20 cellular contexts compared by ENCODE assay signal in the genomic region with DNA sequence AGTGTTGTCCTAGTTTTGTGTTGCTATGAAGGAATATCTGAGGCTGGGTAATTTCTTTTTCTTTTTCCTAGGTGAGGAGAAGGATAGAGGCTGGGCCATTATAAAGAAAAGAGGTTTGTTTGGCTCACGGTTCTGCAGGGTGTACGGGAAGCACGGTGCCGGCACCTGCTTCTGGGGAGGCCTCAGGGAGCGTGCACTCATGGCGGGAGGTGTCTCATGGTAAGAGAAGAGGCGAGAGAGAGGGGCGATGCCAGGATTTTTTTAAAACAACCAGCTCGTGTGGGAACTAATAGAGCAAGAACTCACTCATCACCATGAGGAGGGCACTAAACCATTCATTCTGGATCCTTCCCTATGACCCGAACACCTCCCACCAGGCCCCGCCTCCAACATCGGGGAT. TPM values are rescaled to one million over a fixed set of nuclear protein-coding genes. Genes with fewer than 3 reads are reported as not detected.
"Had no signal": no experiment of that assay in that cellular context is flagged by ENCODE, and none has a peak within 500 bp of the region (broad histone marks: within the 10 kb centered on the region; RNA-seq: fewer than 3 reads in every experiment).

No MANE protein-coding gene starts in this region.

- H3K4me3 ChIP-seq: mucosa of descending colon, psoas muscle, stomach had no signal

- DNase-seq: activated CD4-positive, alpha-beta T cell treated with anti-CD3 and anti-CD28 coated beads, Interleukin-2, amount 50 U/mL, for 1 hour; activated CD4-positive, CD25-positive, alpha-beta regulatory T cell; activated naive CD4-positive, alpha-beta T cell treated with Interleukin-2 at 50 U/mL for 16 hours; activated T-cell treated with anti-CD3 and anti-CD28 coated beads, Interleukin-2, amount 50 U/mL, for 72 hours; amniotic stem cell; brain microvascular endothelial cell; cerebellar nuclear complex; dermis blood vessel endothelial cell; hippocampal formation; kidney glomerular epithelial cell; nucleus accumbens; psoas muscle; SIG-M5; stomach; T-helper 2 cell had no signal

- H3K9me3 Mint-ChIP-seq: activated T-cell treated with anti-CD3 and anti-CD28 coated beads, Interleukin-2, amount 50 U/mL, for 72 hours; naive thymus-derived CD8-positive, alpha-beta T cell had no signal

- H3K27ac ChIP-seq: brain microvascular endothelial cell, psoas muscle, stomach had no signal

- H3K36me3 Mint-ChIP-seq: naive thymus-derived CD8-positive, alpha-beta T cell had no signal

- H3K27ac Mint-ChIP-seq: activated T-cell treated with anti-CD3 and anti-CD28 coated beads, Interleukin-2, amount 50 U/mL, for 72 hours; naive thymus-derived CD8-positive, alpha-beta T cell had no signal

- H3K4me1 ChIP-seq: psoas muscle had no signal

- H3K4me3 Mint-ChIP-seq: activated T-cell treated with anti-CD3 and anti-CD28 coated beads, Interleukin-2, amount 50 U/mL, for 72 hours; naive thymus-derived CD8-positive, alpha-beta T cell had no signal

- H3K36me3 ChIP-seq: brain microvascular endothelial cell, stomach had no signal

- H3K9me3 ChIP-seq: mucosa of descending colon, psoas muscle, stomach had no signal

- ATAC-seq: activated T-cell treated with anti-CD3 and anti-CD28 coated beads, Interleukin-2, amount 50 U/mL, for 72 hours; mucosa of descending colon; naive thymus-derived CD8-positive, alpha-beta T cell; psoas muscle had no signal

RNA-seq across cellular contexts. Expression of a gene that starts 14.2 kb away (rescaled TPM):
- total RNA-seq: activated T-cell treated with anti-CD3 and anti-CD28 coated beads, Interleukin-2, amount 50 U/mL, for 72 hours; dermis blood vessel endothelial cell; epithelial cell of proximal tubule; lung microvascular endothelial cell; mucosa of descending colon; naive thymus-derived CD8-positive, alpha-beta T cell; psoas muscle; skeletal muscle tissue; stomach had no signal
- polyA plus RNA-seq: naive thymus-derived CD8-positive, alpha-beta T cell; psoas muscle; stomach had no signal

RNA-seq across cellular contexts. Expression of a gene that starts 37.4 kb away (rescaled TPM):
- total RNA-seq: dermis blood vessel endothelial cell; epithelial cell of proximal tubule; mucosa of descending colon; naive thymus-derived CD8-positive, alpha-beta T cell; psoas muscle; stomach had no signal
- polyA plus RNA-seq: psoas muscle had no signal

RNA-seq across cellular contexts. Expression of a gene that starts 42.7 kb away (rescaled TPM):
- total RNA-seq: dermis blood vessel endothelial cell; epithelial cell of proximal tubule; naive thymus-derived CD8-positive, alpha-beta T cell; psoas muscle; skeletal muscle tissue had no signal
- polyA plus RNA-seq: naive thymus-derived CD8-positive, alpha-beta T cell had no signal
